Comparison of ENCODE assay signal across 8 cellular contexts in genomic region chr7:129950191-129950940, GRCh38. TPM values are rescaled to one million over a fixed set of nuclear protein-coding genes. Genes with fewer than 3 reads are reported as not detected.
A peak's percentile ranks its signal among the peaks of the same experiment; 100 is the strongest.
DNase-seq lines count a peak whose midpoint lies in the region; ATAC-seq, FAIRE-seq and TF ChIP-seq lines count a peak whose summit lies in the region.

No MANE protein-coding gene starts in this region.

- H3K4me1 ChIP-seq in ascending aorta: peaks cover 8 to 23% of the 10 kb centered on the region in 2 donors
- peaks cover 45% of the 10 kb centered on the region for H3K4me1 ChIP-seq in vagina

- H3K27ac ChIP-seq in ascending aorta (peak overlapping the region; percentile 91), vagina (peak overlapping the region; percentile 99)

- TF ChIP-seq POLR2A in GM12891 (IDR thresholded peaks at IDR 0.05; ENCODE audit: low read depth, low read length) (peak; percentile 76), vagina (IDR thresholded peaks at IDR 0.05) (no peak)

- H3K4me3 ChIP-seq in ascending aorta (peak overlapping the region; percentile 80 to 92), vagina (peak overlapping the region; percentile 69 to 92)

- H3K27me3 ChIP-seq in ascending aorta (no peaks in the 10 kb centered on the region), vagina (no peaks in the 10 kb centered on the region)

- peak; percentile 31 for FAIRE-seq in GM12891 (lab: Jason Lieb, UNC)

- DNase-seq in GM12891 (ENCODE audit: insufficient read length, low spot score) (no peak), ascending aorta (ENCODE audit: low spot score in 2 of 2) (no peak), left kidney (ENCODE audit: low read depth, low spot score) (peak; percentile 68), vagina (ENCODE audit: extremely low spot score in 2 of 2) (no peak), NCI-H1436 treated with DMSO at 0.1 percent for 48 hours (lab: John Stamatoyannopoulos, UW) (no peak), HuH-7.5 (ENCODE audit: low spot score) (no peak)
- DNase-seq in effector CD4-positive, alpha-beta T cell: no peak

- no peaks in the 10 kb centered on the region for H3K9me3 ChIP-seq in ascending aorta
- no peaks in the 10 kb centered on the region for H3K9me3 ChIP-seq in vagina

- no peaks in the 10 kb centered on the region for H3K36me3 ChIP-seq in ascending aorta
- H3K36me3 ChIP-seq in vagina: no peaks in the 10 kb centered on the region

- peak; percentile 22 for ATAC-seq in HG02623 (IDR thresholded peaks at IDR 0.05; ENCODE audit: unreplicated experiment)

- TF ChIP-seq CTCF in ascending aorta (IDR thresholded peaks at IDR 0.05) (no peak), vagina (IDR thresholded peaks at IDR 0.05) (no peak)

- intact Hi-C loops in ascending aorta (cut with DNase I) (loop anchor here (2.0 to 10.0 kb wide), 3 partner anchors 26 to 944 kb away; partner anchors contain the start of gene KLHDC10), vagina (cut with DNase I) (loop anchor here (10.0 kb wide), 1 partner anchor 126 kb away; no protein-coding TSS in a partner anchor)

TF ChIP-seq in GM12891, 5 proteins besides CTCF, POLR2A, EP300 and RAD21:
- TF ChIP-seq PAX5 (IDR thresholded peaks at IDR 0.05; ENCODE audit: insufficient read depth, low read length, severe bottlenecking): no peak
- TF ChIP-seq POU2F2 (IDR thresholded peaks at IDR 0.05; ENCODE audit: low read depth, low read length): no peak
- peak; percentile 47; the same call in 1 of the 2 replicates for TF ChIP-seq TAF1 (IDR thresholded peaks at IDR 0.05; ENCODE audit: low read depth, low read length)
- peak; percentile 60 for TF ChIP-seq POLR2AphosphoS5 (IDR thresholded peaks at IDR 0.05; ENCODE audit: low read depth, low read length)
- TF ChIP-seq SPI1 (IDR thresholded peaks at IDR 0.05; ENCODE audit: low read depth, low read length): no peak

RNA-seq across cellular contexts. Expression of gene UBE2H, which starts 2.4 kb away (rescaled TPM):
- polyA plus RNA-seq in GM12891 (2012; ENCODE audit: low read depth, missing spikeins): 20.4 TPM
- total RNA-seq in ascending aorta (83.9 TPM), vagina (68.5 TPM)
